29 cellular contexts compared by ENCODE assay signal in the genomic region with DNA sequence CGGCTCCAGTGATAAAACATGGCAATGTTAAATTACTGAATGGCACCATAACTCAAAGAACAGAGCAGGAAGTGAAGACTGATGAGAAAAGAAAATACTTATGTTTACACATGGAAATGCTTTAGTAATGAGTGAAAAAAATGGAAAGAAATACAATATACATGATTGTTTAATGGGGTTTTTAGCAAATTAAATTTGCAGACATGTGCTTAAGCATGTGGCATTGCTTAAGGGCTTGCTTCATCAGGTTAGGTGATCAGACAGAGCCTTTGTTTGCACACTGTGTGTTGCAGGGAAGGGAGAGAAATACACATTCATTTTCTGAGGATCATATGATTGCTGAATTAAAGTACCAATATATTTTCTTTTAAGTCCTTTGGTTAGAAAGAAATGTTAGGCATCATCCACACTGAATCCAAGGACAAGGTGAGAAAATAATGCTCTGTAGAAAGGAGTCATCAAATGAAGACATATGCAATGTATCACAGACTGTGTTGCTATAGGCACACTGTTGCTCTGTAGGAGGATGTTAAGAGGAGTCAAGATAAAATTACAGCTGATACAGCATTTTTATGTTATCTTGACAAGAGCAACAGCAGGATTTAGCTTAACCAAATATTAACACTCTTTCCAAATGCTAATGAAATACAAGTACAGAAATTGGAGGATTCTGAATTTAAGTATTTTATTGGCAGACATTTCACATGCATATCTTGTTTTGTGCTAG. TPM values are rescaled to one million over a fixed set of nuclear protein-coding genes. Genes with fewer than 3 reads are reported as not detected.
"Had no signal": no experiment of that assay in that cellular context is flagged by ENCODE, and none has a peak within 500 bp of the region (broad histone marks: within the 10 kb centered on the region; RNA-seq: fewer than 3 reads in every experiment).

No MANE protein-coding gene starts in this region.

- H3K36me3 ChIP-seq: ascending aorta, cardiac muscle cell, colonic mucosa, gastrocnemius medialis, lower lobe of right lung, pancreas, prostate gland, stomach, thyroid gland, upper lobe of left lung, vagina, WERI-Rb-1 had no signal

- FAIRE-seq: keratinocyte, pancreas had no signal

- DNase-seq: activated CD4-positive, alpha-beta T cell treated with anti-CD3 and anti-CD28 coated beads for 48 hours; activated CD4-positive, alpha-beta T cell treated with anti-CD3 and anti-CD28 coated beads, Interleukin-2, amount 50 U/mL, for 48 hours; activated CD8-positive, alpha-beta memory T cell treated with anti-CD3 and anti-CD28 coated beads for 24 hours; activated effector memory CD4-positive, alpha-beta T cell treated with Interleukin-2 at 50 U/mL for 16 hours; activated naive CD4-positive, alpha-beta T cell treated with Interleukin-2 at 50 U/mL for 16 hours; cerebellar nuclear complex; colonic mucosa; effector memory CD4-positive, alpha-beta T cell; erythroblast; gastrocnemius medialis; glutamatergic neuron; left cardiac atrium; lower lobe of right lung; naive B cell; pancreas; stimulated activated CD4-positive, alpha-beta T cell treated with anti-CD3 and anti-CD28 coated beads, Interleukin-15, amount 100 ng/mL, for 24 hours; stimulated activated CD4-positive, alpha-beta T cell treated with anti-CD3 and anti-CD28 coated beads, Interleukin-2, amount 100 ng/mL, for 24 hours; stimulated activated naive B cell treated with anti-CD40 and anti-IgM and Interleukin-4, amounts not matched to agents 10 μg/mL and 1 μg/mL and 100 μg/mL, for 72 hours; stomach; T1000; thyroid gland; upper lobe of left lung; WERI-Rb-1 had no signal

- H3K27me3 ChIP-seq: ascending aorta, cardiac muscle cell, colonic mucosa, gastrocnemius medialis, stomach, thyroid gland, upper lobe of left lung, vagina had no signal

- H3K4me1 ChIP-seq: ascending aorta, colonic mucosa, gastrocnemius medialis, lower lobe of right lung, pancreas, prostate gland, thyroid gland, upper lobe of left lung, vagina had no signal

- H3K4me3 ChIP-seq: ascending aorta, cardiac muscle cell, colonic mucosa, gastrocnemius medialis, lower lobe of right lung, pancreas, prostate gland, stomach, thyroid gland, upper lobe of left lung, vagina had no signal

- ATAC-seq: activated CD4-positive, CD25-positive, alpha-beta regulatory T cell treated with anti-CD3 and anti-CD28 coated beads, Interleukin-2, amount 50 U/mL, for 24 hours; gastrocnemius medialis; left cardiac atrium; lower lobe of right lung; pancreas; stimulated activated naive B cell treated with anti-CD40 and anti-IgM and Interleukin-4, amounts not matched to agents 10 μg/mL and 1 μg/mL and 100 μg/mL, for 72 hours had no signal

- H3K9me3 ChIP-seq: ascending aorta, colonic mucosa, gastrocnemius medialis, lower lobe of right lung, pancreas, prostate gland, stomach, thyroid gland, upper lobe of left lung, vagina had no signal

- H3K27ac ChIP-seq: ascending aorta, cardiac muscle cell, colonic mucosa, gastrocnemius medialis, lower lobe of right lung, pancreas, prostate gland, stomach, thyroid gland, upper lobe of left lung, vagina, WERI-Rb-1 had no signal

RNA-seq across cellular contexts. Expression of a gene that starts 23.4 kb away (rescaled TPM):
- polyA plus RNA-seq: keratinocyte had no signal
